ENCODE assay signal across 20 cellular contexts in genomic region chr13:31786011-31786410, GRCh38. TPM values are rescaled to one million over a fixed set of nuclear protein-coding genes. Genes with fewer than 3 reads are reported as not detected.
DNase-seq lines count a peak whose midpoint lies in the region; ATAC-seq, FAIRE-seq and TF ChIP-seq lines count a peak whose summit lies in the region.
"Had no signal": no experiment of that assay in that cellular context is flagged by ENCODE, and none has a peak within 500 bp of the region (broad histone marks: within the 10 kb centered on the region; RNA-seq: fewer than 3 reads in every experiment).

No MANE protein-coding gene starts in this region.

- 54 to 60% (median 58%) methylated on average over 7 of the region's 7 CpGs for WGBS in heart left ventricle, 4 donors

- no peak overlapping the region for H3K9ac ChIP-seq in keratinocyte (ENCODE audit: control insufficient read depth, extremely low read depth, insufficient read depth, low read length)

- H2AFZ ChIP-seq in keratinocyte (ENCODE audit: control insufficient read depth, low read length) = no peak overlapping the region

- dilution Hi-C loops in keratinocyte (cut with MboI; ENCODE audit: extremely low pct_ligation_motif_present, low sequenced_read_pairs) = no loop called here

- intact Hi-C loops in heart left ventricle (cut with DNase I) (no loop called here), left ventricle myocardium inferior (cut with micrococcal nuclease) (no loop called here)

- peaks cover 0 to 7% (median 0%) of the 10 kb centered on the region in 12 donors for H3K4me1 ChIP-seq in heart left ventricle
- H3K4me1 ChIP-seq in left ventricle myocardium inferior = peaks cover 9% of the 10 kb centered on the region
- no peaks in the 10 kb centered on the region for H3K4me1 ChIP-seq in keratinocyte (ENCODE audit: control insufficient read depth, extremely low read depth, insufficient read depth, low read length)
- H3K4me1 ChIP-seq: A549 had no signal

- no peaks in the 10 kb centered on the region for H3K36me3 ChIP-seq in heart left ventricle
- H3K36me3 ChIP-seq in left ventricle myocardium inferior = no peaks in the 10 kb centered on the region
- H3K36me3 ChIP-seq in keratinocyte (ENCODE audit: control insufficient read depth in 2 of 2, extremely low read depth in 1 of 2, insufficient read depth in 2 of 2, low read length in 2 of 2) = no peaks in the 10 kb centered on the region

- no peak overlapping the region for H3K4me2 ChIP-seq in keratinocyte (ENCODE audit: control insufficient read depth, extremely low read depth, insufficient read depth, low read depth, low read length)
- H3K4me2 ChIP-seq: A549 had no signal

- H3K27me3 ChIP-seq in heart left ventricle (peaks cover 0 to 6% (median 0%) of the 10 kb centered on the region in 9 donors), left ventricle myocardium inferior (ENCODE audit: low read depth) (no peaks in the 10 kb centered on the region), keratinocyte (ENCODE audit: control insufficient read depth, extremely low read depth, insufficient read depth, low read length) (no peaks in the 10 kb centered on the region)

- H4K20me1 ChIP-seq in keratinocyte (ENCODE audit: control insufficient read depth, extremely low read depth, insufficient read depth, low read length) = no peaks in the 10 kb centered on the region

- H3K9me1 ChIP-seq in keratinocyte (ENCODE audit: control insufficient read depth, extremely low read depth, insufficient read depth, low read length) = no peaks in the 10 kb centered on the region

- ATAC-seq in heart left ventricle (peak; percentile 58 to 85 (median 74)), GM21381 (IDR thresholded peaks at IDR 0.05; ENCODE audit: unreplicated experiment) (no peak)
- ATAC-seq: A549, HCT116, PC-3 had no signal

- H3K9me3 ChIP-seq in heart left ventricle = no peaks in the 10 kb centered on the region
- H3K9me3 ChIP-seq in left ventricle myocardium inferior (replicated peaks) = no peaks in the 10 kb centered on the region
- no peaks in the 10 kb centered on the region for H3K9me3 ChIP-seq in keratinocyte (ENCODE audit: control insufficient read depth, low read depth, low read length)
- H3K9me3 ChIP-seq: A549 had no signal

- H3K4me3 ChIP-seq in heart left ventricle (no peak overlapping the region), left ventricle myocardium inferior (no peak overlapping the region), fibroblast of mammary gland (ENCODE audit: control insufficient read depth, low read depth, low read length) (no peak overlapping the region), keratinocyte (ENCODE audit: control insufficient read depth in 2 of 3, extremely low read depth in 1 of 3, insufficient read depth in 2 of 3, low read depth in 1 of 3, low read length in 3 of 3) (no peak overlapping the region), foreskin fibroblast (ENCODE audit: low read depth in 1 of 2, low read length in 2 of 2) (no peak overlapping the region)
- H3K4me3 ChIP-seq: A549 had no signal

- no peak for TF ChIP-seq POLR2A in heart left ventricle (IDR thresholded peaks at IDR 0.05)

- H3K79me2 ChIP-seq in keratinocyte (ENCODE audit: control insufficient read depth, insufficient read depth, low read length) = no peaks in the 10 kb centered on the region

- DNase-seq in heart left ventricle (no peak), left ventricle myocardium inferior (no peak), fibroblast of mammary gland (ENCODE audit: low read depth) (peak; percentile 57), keratinocyte (ENCODE audit: low read depth, low spot score) (no peak), GM13976 (ENCODE audit: low spot score) (no peak), foreskin fibroblast (no peak)
- DNase-seq: EL, MV-4-11, NCI-H1417, NCI-H1930, NCI-H2171 treated with DMSO at 0.1 percent for 48 hours, NCI-H82, PC-3 had no signal

- FAIRE-seq in keratinocyte (lab: Jason Lieb, UNC) = peak; percentile 5
- FAIRE-seq: A549, HTR-8/SVneo had no signal

- in situ Hi-C loops in GM13976 (cut with MboI; ENCODE audit: low sequenced_read_pairs, unreplicated experiment) = no loop called here

- H3K27ac ChIP-seq in heart left ventricle (no peak overlapping the region), left ventricle myocardium inferior (replicated peaks) (no peak overlapping the region), keratinocyte (ENCODE audit: control insufficient read depth, insufficient read depth, low read length) (no peak overlapping the region)
- H3K27ac ChIP-seq: A549, HL-60 had no signal

- no peak for TF ChIP-seq CTCF in heart left ventricle (IDR thresholded peaks at IDR 0.05)
- no peak for TF ChIP-seq CTCF in left ventricle myocardium inferior (IDR thresholded peaks at IDR 0.05; ENCODE audit: borderline replicate concordance)
- no peak for TF ChIP-seq CTCF in fibroblast of mammary gland (conservative IDR thresholded peaks at IDR 0.05; ENCODE audit: control insufficient read depth, insufficient read depth, low read depth, low read length)
- no peak for TF ChIP-seq CTCF in keratinocyte (optimal IDR thresholded peaks at IDR 0.05 in 1 of 3, IDR thresholded peaks at IDR 0.05 in 1 of 3, conservative IDR thresholded peaks at IDR 0.05 in 1 of 3; ENCODE audit: extremely low read depth in 1 of 3, insufficient read depth in 2 of 3, low read length in 3 of 3)
- no peak for TF ChIP-seq CTCF in GM13976 (IDR thresholded peaks at IDR 0.05; ENCODE audit: borderline replicate concordance, control extremely low read depth, extremely low read depth, insufficient read depth, missing control alignments)
- TF ChIP-seq CTCF in foreskin fibroblast (IDR thresholded peaks at IDR 0.05; ENCODE audit: low read depth, low read length) = no peak

RNA-seq across cellular contexts. Expression of gene RXFP2, which starts 46.7 kb away (rescaled TPM):
- total RNA-seq in heart left ventricle = not detected
- not detected for polyA plus RNA-seq in heart left ventricle
- total RNA-seq in left ventricle myocardium inferior = not detected
- polyA plus RNA-seq in keratinocyte = not detected in 3 replicates
- not detected for polyA plus RNA-seq in keratinocyte (2011; ENCODE audit: low read depth)
- not detected in 2 replicates for polyA plus RNA-seq in keratinocyte (2011; cell fraction: cytosol; rRNA removed)
- polyA plus RNA-seq in keratinocyte (2011; cell fraction: nucleus; rRNA removed) = not detected in 2 replicates
- not detected in 2 replicates for polyA plus RNA-seq in keratinocyte (2012; ENCODE audit: low replicate concordance)
- not detected in 3 replicates for polyA minus RNA-seq in keratinocyte
- not detected for polyA minus RNA-seq in keratinocyte (2011; cell fraction: cytosol; rRNA and poly(A)+ RNA removed)
- polyA minus RNA-seq in keratinocyte (2011; cell fraction: nucleus; rRNA and poly(A)+ RNA removed) = not detected in 2 replicates
- total RNA-seq: LHCN-M2, PC-3, SK-MEL-5 had no signal
- polyA plus RNA-seq: A549 had no signal
